31 cellular contexts compared by ENCODE assay signal in the genomic region with DNA sequence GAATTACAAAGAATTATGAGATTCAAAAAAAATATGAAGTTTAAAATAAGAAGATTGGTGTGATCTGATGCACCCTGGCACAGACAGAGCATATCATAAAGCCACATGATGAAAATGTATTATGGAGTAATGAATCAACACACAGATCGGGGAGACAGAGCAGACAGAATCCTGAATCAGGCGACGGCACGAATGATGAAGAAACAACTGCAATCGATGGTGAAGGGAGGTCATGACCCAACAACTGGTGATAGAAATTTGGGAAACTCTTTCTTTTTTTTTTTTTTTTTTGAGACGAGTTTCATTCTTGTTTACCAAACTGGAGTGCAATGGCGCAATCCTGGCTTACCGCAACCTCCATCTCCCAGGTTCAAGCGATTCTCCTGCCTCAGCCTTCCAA.
DNase-seq lines count a peak whose midpoint lies in the region; ATAC-seq, FAIRE-seq and TF ChIP-seq lines count a peak whose summit lies in the region.
"Had no signal": no experiment of that assay in that cellular context is flagged by ENCODE, and none has a peak within 500 bp of the region (broad histone marks: within the 10 kb centered on the region; RNA-seq: fewer than 3 reads in every experiment).

No MANE protein-coding gene starts in this region.

- H2AFZ ChIP-seq in HepG2 (ENCODE audit: low read length), result no peak overlapping the region

- no peak for FAIRE-seq in HepG2 (lab: Jason Lieb, UNC)
- FAIRE-seq: A204.1, A549, D721Med had no signal

- POLR2A ChIA-PET in HepG2 (lab: Yijun Ruan, JAX), result no interaction called here

- no peak for TF ChIP-seq RAD21 in HepG2 (CRISPR knock-in tag; IDR thresholded peaks at IDR 0.05)

- 54% methylated on average over 6 of the region's 9 CpGs for WGBS in right lobe of liver (ENCODE audit: insufficient coverage, low coverage, low lambda C conversion rate, missing lambda C conversion rate)
- 50% methylated on average over 9 of the region's 9 CpGs for WGBS in HepG2 (ENCODE audit: low lambda C conversion rate)

- DNase-seq in right lobe of liver (peak in 2 of 3 donors; percentile 23 to 45), HepG2 (ENCODE audit: low spot score) (no peak), left lobe of liver (ENCODE audit: low spot score) (peak; percentile 49)
- no peak for DNase-seq in activated CD4-positive, CD25-positive, alpha-beta regulatory T cell (lab: John Stamatoyannopoulos, UW)
- DNase-seq: 8988T; ACHN; AML-193; BE2C; C1 segment of cervical spinal cord; Caco-2; Calu3; CD4-positive, alpha-beta memory T cell; CD4-positive, alpha-beta T cell; CD4-positive, CD25-positive, alpha-beta regulatory T cell; CD8-positive, alpha-beta memory T cell; CD8-positive, alpha-beta T cell; COR-L47; DMS 273 treated with DMSO at 0.1 percent for 48 hours; DMS153; DMS53; DMS79; DMS79 treated with DMSO at 0.1 percent for 48 hours; DND-41; EL had no signal

- in situ Hi-C loops in HepG2 (cut with HindIII; ENCODE audit: extremely low pct_ligation_motif_present, low pct_unique_long_range_greater_than_20kb), result no loop called here

- no peak for TF ChIP-seq POLR2A in right lobe of liver (IDR thresholded peaks at IDR 0.05)
- no peak for TF ChIP-seq POLR2A in HepG2 (IDR thresholded peaks at IDR 0.05; ENCODE audit: insufficient read depth in 1 of 2, low read depth in 2 of 2, low read length in 2 of 2)

- H3K79me2 ChIP-seq in HepG2 (ENCODE audit: insufficient read depth, low read length), result no peaks in the 10 kb centered on the region

- H3K4me3 ChIP-seq in right lobe of liver, result no peak overlapping the region
- H3K4me3 ChIP-seq in HepG2 (replicated peaks in 1 of 3; ENCODE audit: insufficient read depth in 1 of 3, low read depth in 2 of 3, low read length in 3 of 3), result no peak overlapping the region
- H3K4me3 ChIP-seq: A549; BLaER1; BLaER1 treated with 17β-estradiol and CSF1 and Interleukin-3, amounts not matched to agents 10 nM and 100 nM had no signal

- CTCF ChIA-PET in HepG2 (lab: Yijun Ruan, JAX; ENCODE audit: low intra/inter-chr PET ratio, low total read pairs), result no interaction called here

- H3K27me3 ChIP-seq in right lobe of liver (no peaks in the 10 kb centered on the region), HepG2 (ENCODE audit: control insufficient read depth in 1 of 2, insufficient read depth in 2 of 2, low read length in 2 of 2) (no peaks in the 10 kb centered on the region)
- H3K27me3 ChIP-seq: BE2C; BLaER1; BLaER1 treated with 17β-estradiol and CSF1 and Interleukin-3, amounts not matched to agents 10 nM and 100 nM had no signal

- H3K4me2 ChIP-seq in HepG2 (ENCODE audit: low read depth, low read length), result no peak overlapping the region
- H3K4me2 ChIP-seq: A549; BLaER1; BLaER1 treated with 17β-estradiol and CSF1 and Interleukin-3, amounts not matched to agents 10 nM and 100 nM had no signal

- TF ChIP-seq EP300 in HepG2 (IDR thresholded peaks at IDR 0.05; ENCODE audit: low read depth in 2 of 2, low read length in 2 of 2), result no peak
- TF ChIP-seq EP300 in HepG2 (CRISPR knock-in tag; IDR thresholded peaks at IDR 0.05; ENCODE audit: borderline replicate concordance), result no peak

- no TSS peak for BruUV-seq in HepG2 (replicated peaks; lab: Mats Ljungman, UMichigan)

- no peaks in the 10 kb centered on the region for H4K20me1 ChIP-seq in HepG2 (ENCODE audit: insufficient read depth, low read length)
- H4K20me1 ChIP-seq: BLaER1; BLaER1 treated with 17β-estradiol and CSF1 and Interleukin-3, amounts not matched to agents 10 nM and 100 nM had no signal

- peak in 2 of 4 donors; percentile 60 to 80 for ATAC-seq in right lobe of liver
- no peak for ATAC-seq in HepG2
- ATAC-seq in left lobe of liver, result peak; percentile 64
- ATAC-seq: A549; CD8-positive, alpha-beta T cell had no signal

- intact Hi-C loops in right lobe of liver (cut with DNase I), result no loop called here
- intact Hi-C loops in HepG2 (cut with micrococcal nuclease; ENCODE audit: unreplicated experiment), result no loop called here

- H3K27ac ChIP-seq in right lobe of liver (no peak overlapping the region), HepG2 (ENCODE audit: extremely low read length, insufficient read depth, low read length) (no peak overlapping the region)
- H3K27ac ChIP-seq: 22Rv1; A549; BLaER1; BLaER1 treated with 17β-estradiol and CSF1 and Interleukin-3, amounts not matched to agents 10 nM and 100 nM; C4-2B had no signal

- H3K4me1 ChIP-seq in right lobe of liver (no peaks in the 10 kb centered on the region), HepG2 (ENCODE audit: insufficient read depth, low read length) (no peaks in the 10 kb centered on the region)
- H3K4me1 ChIP-seq: BE2C; BLaER1; BLaER1 treated with 17β-estradiol and CSF1 and Interleukin-3, amounts not matched to agents 10 nM and 100 nM; Caco-2 had no signal

- H3K36me3 ChIP-seq in right lobe of liver (no peaks in the 10 kb centered on the region), HepG2 (replicated peaks in 1 of 2; ENCODE audit: control insufficient read depth in 1 of 2, insufficient read depth in 2 of 2, low read length in 2 of 2) (no peaks in the 10 kb centered on the region)
- H3K36me3 ChIP-seq: BE2C; BLaER1; BLaER1 treated with 17β-estradiol and CSF1 and Interleukin-3, amounts not matched to agents 10 nM and 100 nM had no signal

- TF ChIP-seq CTCF in right lobe of liver (IDR thresholded peaks at IDR 0.05) (no peak), HepG2 (CRISPR knock-in tag; IDR thresholded peaks at IDR 0.05) (no peak)

- H3K9me3 ChIP-seq in right lobe of liver (no peaks in the 10 kb centered on the region), HepG2 (ENCODE audit: low read length) (no peaks in the 10 kb centered on the region)
- H3K9me3 ChIP-seq: A549; BE2C; BLaER1; BLaER1 treated with 17β-estradiol and CSF1 and Interleukin-3, amounts not matched to agents 10 nM and 100 nM; Caco-2 had no signal

- H3K9ac ChIP-seq in HepG2 (ENCODE audit: insufficient read depth, low read depth, low read length), result no peak overlapping the region
- H3K9ac ChIP-seq: BLaER1; BLaER1 treated with 17β-estradiol and CSF1 and Interleukin-3, amounts not matched to agents 10 nM and 100 nM had no signal

TF ChIP-seq in HepG2, 621 proteins besides CTCF, POLR2A, EP300 and RAD21 (continues in another document):
- TF ChIP-seq JUNB (CRISPR knock-in tag; IDR thresholded peaks at IDR 0.05; ENCODE audit: borderline replicate concordance) (no peak), ZNF326 (CRISPR knock-in tag; IDR thresholded peaks at IDR 0.05; ENCODE audit: borderline replicate concordance) (no peak), MNT (IDR thresholded peaks at IDR 0.05) (no peak), ZNF101 (CRISPR knock-in tag; IDR thresholded peaks at IDR 0.05; ENCODE audit: borderline replicate concordance, low read depth) (no peak), ZNF354B (CRISPR knock-in tag; IDR thresholded peaks at IDR 0.05) (no peak), TSC22D2 (CRISPR knock-in tag; IDR thresholded peaks at IDR 0.05; ENCODE audit: borderline replicate concordance) (no peak), ZSCAN25 (CRISPR knock-in tag; IDR thresholded peaks at IDR 0.05) (no peak), SIX4 (CRISPR knock-in tag; IDR thresholded peaks at IDR 0.05) (no peak), THRA (CRISPR knock-in tag; IDR thresholded peaks at IDR 0.05; ENCODE audit: borderline replicate concordance) (no peak)

Comparison
In these comparisons a context has a peak if more than half of its experiments do, and no peak if none do; other contexts are left out.
1. DNase-seq: peak in right lobe of liver (2 of 3) and left lobe of liver (single experiment); none in HepG2 (single experiment) and activated CD4-positive, CD25-positive, alpha-beta regulatory T cell (0 of 4).